Comparison of ENCODE assay signal across 16 cellular contexts in the genomic region with DNA sequence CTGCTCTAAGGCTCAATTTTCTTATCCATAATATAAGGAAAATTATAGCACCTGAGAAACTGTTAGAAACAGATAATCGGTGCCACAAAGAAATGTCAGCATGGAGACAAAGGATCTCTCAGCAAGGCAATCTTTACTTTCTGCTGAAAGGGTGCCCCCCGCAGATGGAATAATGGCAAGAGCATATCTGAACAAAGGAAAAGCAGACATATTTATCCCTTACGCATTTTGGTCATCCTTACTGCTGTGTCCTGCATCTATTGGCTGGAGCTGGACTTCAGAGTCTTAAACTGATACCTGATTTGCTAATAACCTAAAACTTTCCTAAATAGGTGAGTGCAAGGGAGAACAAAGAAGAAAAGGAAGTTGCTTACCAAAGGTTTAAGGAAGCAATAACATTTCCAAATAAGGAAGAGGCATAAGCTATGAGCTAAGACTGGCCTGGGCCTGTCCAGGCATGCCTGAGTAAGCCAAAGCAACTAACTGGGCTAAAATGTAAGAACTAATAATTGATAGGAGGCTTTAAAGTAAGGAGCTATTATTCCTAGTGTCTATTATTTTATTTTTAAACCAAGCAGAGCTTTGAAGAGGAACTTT. TPM values are rescaled to one million over a fixed set of nuclear protein-coding genes. Genes with fewer than 3 reads are reported as not detected.
A peak's percentile ranks its signal among the peaks of the same experiment; 100 is the strongest.
DNase-seq lines count a peak whose midpoint lies in the region; TF ChIP-seq lines count a peak whose summit lies in the region.
"Had no signal": no experiment of that assay in that cellular context is flagged by ENCODE, and none has a peak within 500 bp of the region (broad histone marks: within the 10 kb centered on the region; RNA-seq: fewer than 3 reads in every experiment).

No MANE protein-coding gene starts in this region.

- no peaks in the 10 kb centered on the region for H3K79me2 ChIP-seq in neural progenitor cell (ENCODE audit: low read depth)

- peaks cover 6% of the 10 kb centered on the region for H3K9me3 Mint-ChIP-seq in neural progenitor cell
- H3K9me3 Mint-ChIP-seq: CD4-positive, alpha-beta T cell had no signal

- H3K9me3 ChIP-seq in HEK293 (ENCODE audit: control insufficient read depth, insufficient read depth, low read depth, low read length) (no peaks in the 10 kb centered on the region), neural progenitor cell (ENCODE audit: low read depth) (no peaks in the 10 kb centered on the region)

- peak; percentile 43 for DNase-seq in NOMO-1 treated with dmso at 0.1 percent for 144 hours (lab: John Stamatoyannopoulos, UW; ENCODE audit: unreplicated experiment)
- DNase-seq in choroid plexus epithelial cell (ENCODE audit: low read depth): peak; percentile 5
- DNase-seq in neural progenitor cell (ENCODE audit: low spot score): peak; percentile 15
- no peak for DNase-seq in mesenteric fat pad (ENCODE audit: low spot score)
- DNase-seq in stimulated activated CD4-positive, alpha-beta T cell treated with anti-CD3 and anti-CD28 coated beads, Interleukin-4, amount 100 ng/mL, for 1 hour: no peak
- no peak for DNase-seq in NCI-H2227 (lab: John Stamatoyannopoulos, UW; ENCODE audit: unreplicated experiment)
- DNase-seq: activated T-cell treated with anti-CD3 and anti-CD28 coated beads, Interleukin-2, amount 50 U/mL, for 4 hours; CD4-positive, alpha-beta T cell; heart left ventricle; NCI-H2107; NK-92 treated with Interleukin-12 subunit alpha and Interleukin-12 subunit beta, amount 100 ng/mL, for 24 hours; SK-N-SH had no signal

- H3K27ac Mint-ChIP-seq in neural progenitor cell: no peak overlapping the region
- H3K27ac Mint-ChIP-seq: CD4-positive, alpha-beta T cell; IgD-negative memory B cell had no signal

- H3K27ac ChIP-seq in HEK293 (ENCODE audit: extremely low read depth, low read depth, low read length) (no peak overlapping the region), neural progenitor cell (peak overlapping the region; percentile 34)
- H3K27ac ChIP-seq: ascending aorta, heart left ventricle had no signal

- no peaks in the 10 kb centered on the region for H3K27me3 ChIP-seq in neural progenitor cell
- H3K27me3 ChIP-seq: ascending aorta, heart left ventricle had no signal

- no peaks in the 10 kb centered on the region for H3K4me1 Mint-ChIP-seq in neural progenitor cell

- H4K20me1 ChIP-seq in neural progenitor cell (ENCODE audit: low read depth): no peaks in the 10 kb centered on the region

- H3K4me3 ChIP-seq in HEK293 (ENCODE audit: low read depth, low read length) (no peak overlapping the region), choroid plexus epithelial cell (ENCODE audit: low read depth, low read length) (no peak overlapping the region), neural progenitor cell (no peak overlapping the region)
- H3K4me3 ChIP-seq: ascending aorta, heart left ventricle had no signal

- CTCF ChIA-PET in HEK293 (lab: Yijun Ruan, JAX): interaction anchor here (0.7 kb wide), 1 partner anchor 16 kb away, joined by 3 read pairs; no protein-coding TSS in a partner anchor

- no peak for TF ChIP-seq CTCF in HEK293 (tag by site-specific recombination; IDR thresholded peaks at IDR 0.05)
- no peak for TF ChIP-seq CTCF in choroid plexus epithelial cell (conservative IDR thresholded peaks at IDR 0.05; ENCODE audit: low read depth, low read length)
- no peak for TF ChIP-seq CTCF in neural progenitor cell (IDR thresholded peaks at IDR 0.05)

- H3F3A ChIP-seq in neural progenitor cell (ENCODE audit: low read depth): peaks cover 6% of the 10 kb centered on the region

- peak overlapping the region; percentile 17 for H3K4me2 ChIP-seq in neural progenitor cell
- H3K4me2 ChIP-seq: SK-N-SH had no signal

- POLR2A ChIA-PET in HEK293 (lab: Yijun Ruan, JAX): no interaction called here

- H3K36me3 ChIP-seq in HEK293 (ENCODE audit: control insufficient read depth in 2 of 2, insufficient read depth in 1 of 2, low read length in 2 of 2) (no peaks in the 10 kb centered on the region), neural progenitor cell (no peaks in the 10 kb centered on the region)
- H3K36me3 ChIP-seq: ascending aorta, heart left ventricle had no signal

- H3K27me3 Mint-ChIP-seq in neural progenitor cell (ENCODE audit: insufficient read depth, low read depth): peaks cover 2% of the 10 kb centered on the region
- H3K27me3 Mint-ChIP-seq: CD4-positive, alpha-beta T cell had no signal

- H3K4me3 Mint-ChIP-seq in neural progenitor cell: no peak overlapping the region
- H3K4me3 Mint-ChIP-seq: activated T-cell treated with anti-CD3 and anti-CD28 coated beads, Interleukin-2, amount 50 U/mL, for 4 hours; CD4-positive, alpha-beta T cell; IgD-negative memory B cell; nephron had no signal

- H3K36me3 Mint-ChIP-seq in neural progenitor cell: no peaks in the 10 kb centered on the region
- H3K36me3 Mint-ChIP-seq: IgD-negative memory B cell had no signal

- H3K9ac ChIP-seq in neural progenitor cell: no peak overlapping the region
- H3K9ac ChIP-seq: SK-N-SH had no signal

- H2AFZ ChIP-seq in neural progenitor cell (replicated peaks): peak overlapping the region; percentile 80

- no peaks in the 10 kb centered on the region for H3K4me1 ChIP-seq in HEK293 (ENCODE audit: control insufficient read depth, insufficient read depth, low read length)
- H3K4me1 ChIP-seq in neural progenitor cell: peaks cover 23% of the 10 kb centered on the region
- H3K4me1 ChIP-seq: ascending aorta, heart left ventricle had no signal

TF ChIP-seq in HEK293, 187 proteins besides CTCF, POLR2A, EP300 and RAD21:
- TF ChIP-seq YY2 (tag by site-specific recombination; IDR thresholded peaks at IDR 0.05): no peak
- TF ChIP-seq ZNF24 (tag by site-specific recombination; IDR thresholded peaks at IDR 0.05): no peak
- TF ChIP-seq ZNF19 (tag by site-specific recombination; IDR thresholded peaks at IDR 0.05; ENCODE audit: low read depth): no peak
- TF ChIP-seq TRIM28 (IDR thresholded peaks at IDR 0.05; ENCODE audit: borderline replicate concordance, low read length): peak; percentile 94; the same call in 1 of the 2 replicates
- TF ChIP-seq, protein P1, sequence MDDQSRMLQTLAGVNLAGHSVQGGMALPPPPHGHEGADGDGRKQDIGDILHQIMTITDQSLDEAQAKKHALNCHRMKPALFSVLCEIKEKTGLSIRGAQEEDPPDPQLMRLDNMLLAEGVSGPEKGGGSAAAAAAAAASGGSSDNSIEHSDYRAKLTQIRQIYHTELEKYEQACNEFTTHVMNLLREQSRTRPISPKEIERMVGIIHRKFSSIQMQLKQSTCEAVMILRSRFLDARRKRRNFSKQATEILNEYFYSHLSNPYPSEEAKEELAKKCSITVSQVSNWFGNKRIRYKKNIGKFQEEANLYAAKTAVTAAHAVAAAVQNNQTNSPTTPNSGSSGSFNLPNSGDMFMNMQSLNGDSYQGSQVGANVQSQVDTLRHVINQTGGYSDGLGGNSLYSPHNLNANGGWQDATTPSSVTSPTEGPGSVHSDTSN (CRISPR knock-in tag; IDR thresholded peaks at IDR 0.05): no peak
- TF ChIP-seq SETDB1 (IDR thresholded peaks at IDR 0.05; ENCODE audit: insufficient read length, low read length): peak; percentile 98
- TF ChIP-seq ZNF121 (tag by site-specific recombination; IDR thresholded peaks at IDR 0.05): no peak
- 0 out of 2 replicates have a peak, but pooled peaks have one; percentile 38 for TF ChIP-seq ZNF561 (tag by site-specific recombination; IDR thresholded peaks at IDR 0.05; ENCODE audit: borderline replicate concordance)
- no peak for TF ChIP-seq HOXA7 (CRISPR knock-in tag; IDR thresholded peaks at IDR 0.05; ENCODE audit: borderline replicate concordance)
- TF ChIP-seq, protein P2, sequence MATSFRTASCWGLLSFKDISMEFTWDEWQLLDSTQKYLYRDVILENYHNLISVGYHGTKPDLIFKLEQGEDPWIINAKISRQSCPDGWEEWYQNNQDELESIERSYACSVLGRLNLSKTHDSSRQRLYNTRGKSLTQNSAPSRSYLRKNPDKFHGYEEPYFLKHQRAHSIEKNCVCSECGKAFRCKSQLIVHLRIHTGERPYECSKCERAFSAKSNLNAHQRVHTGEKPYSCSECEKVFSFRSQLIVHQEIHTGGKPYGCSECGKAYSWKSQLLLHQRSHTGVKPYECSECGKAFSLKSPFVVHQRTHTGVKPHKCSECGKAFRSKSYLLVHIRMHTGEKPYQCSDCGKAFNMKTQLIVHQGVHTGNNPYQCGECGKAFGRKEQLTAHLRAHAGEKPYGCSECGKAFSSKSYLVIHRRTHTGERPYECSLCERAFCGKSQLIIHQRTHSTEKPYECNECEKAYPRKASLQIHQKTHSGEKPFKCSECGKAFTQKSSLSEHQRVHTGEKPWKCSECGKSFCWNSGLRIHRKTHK (tag by site-specific recombination; IDR thresholded peaks at IDR 0.05): no peak
- no peak for TF ChIP-seq ZFP3 (tag by site-specific recombination; IDR thresholded peaks at IDR 0.05; ENCODE audit: low read depth)
- TF ChIP-seq, protein P3, sequence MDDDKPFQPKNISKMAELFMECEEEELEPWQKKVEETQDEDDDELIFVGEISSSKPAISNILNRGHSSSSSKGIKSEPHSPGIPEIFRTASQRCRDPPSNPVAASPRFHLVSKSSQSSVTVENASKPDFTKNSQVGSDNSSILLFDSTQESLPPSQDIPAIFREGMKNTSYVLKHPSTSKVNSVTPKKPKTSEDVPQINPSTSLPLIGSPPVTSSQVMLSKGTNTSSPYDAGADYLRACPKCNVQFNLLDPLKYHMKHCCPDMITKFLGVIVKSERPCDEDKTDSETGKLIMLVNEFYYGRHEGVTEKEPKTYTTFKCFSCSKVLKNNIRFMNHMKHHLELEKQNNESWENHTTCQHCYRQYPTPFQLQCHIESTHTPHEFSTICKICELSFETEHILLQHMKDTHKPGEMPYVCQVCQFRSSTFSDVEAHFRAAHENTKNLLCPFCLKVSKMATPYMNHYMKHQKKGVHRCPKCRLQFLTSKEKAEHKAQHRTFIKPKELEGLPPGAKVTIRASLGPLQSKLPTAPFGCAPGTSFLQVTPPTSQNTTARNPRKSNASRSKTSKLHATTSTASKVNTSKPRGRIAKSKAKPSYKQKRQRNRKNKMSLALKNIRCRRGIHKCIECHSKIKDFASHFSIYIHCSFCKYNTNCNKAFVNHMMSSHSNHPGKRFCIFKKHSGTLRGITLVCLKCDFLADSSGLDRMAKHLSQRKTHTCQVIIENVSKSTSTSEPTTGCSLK (tag by site-specific recombination; IDR thresholded peaks at IDR 0.05): no peak

RNA-seq across cellular contexts. Expression of a gene that starts 39.6 kb away (rescaled TPM):
- 22.0 and 27.0 TPM in 2 replicates for total RNA-seq in neural progenitor cell (ENCODE audit: low replicate concordance)
- 48.9 TPM for total RNA-seq in mesenteric fat pad

Comparison
In these comparisons a context has a peak if more than half of its experiments do, and no peak if none do; other contexts are left out.
1. DNase-seq: peak in NOMO-1 treated with dmso at 0.1 percent for 144 hours (single experiment), choroid plexus epithelial cell (single experiment) and neural progenitor cell (single experiment); none in mesenteric fat pad (single experiment), stimulated activated CD4-positive, alpha-beta T cell treated with anti-CD3 and anti-CD28 coated beads, Interleukin-4, amount 100 ng/mL, for 1 hour (single experiment) and NCI-H2227 (single experiment).